In genomic region chr13:107452833-107453232, GRCh38 we compare ENCODE assay signal across 19 cellular contexts.
DNase-seq lines count a peak whose midpoint lies in the region; ATAC-seq and TF ChIP-seq lines count a peak whose summit lies in the region.
"Had no signal": no experiment of that assay in that cellular context is flagged by ENCODE, and none has a peak within 500 bp of the region (broad histone marks: within the 10 kb centered on the region; RNA-seq: fewer than 3 reads in every experiment).

No MANE protein-coding gene starts in this region.

- H3K36me3 ChIP-seq in SK-N-SH (replicated peaks in 1 of 2; ENCODE audit: control insufficient read depth in 1 of 2, insufficient read depth in 2 of 2, low read length in 1 of 2) (no peaks in the 10 kb centered on the region), HEK293 (ENCODE audit: control insufficient read depth in 2 of 2, insufficient read depth in 1 of 2, low read length in 2 of 2) (no peaks in the 10 kb centered on the region), trophoblast cell (ENCODE audit: control insufficient read depth in 1 of 2, insufficient read depth in 2 of 2, low read length in 2 of 2) (no peaks in the 10 kb centered on the region), aorta (ENCODE audit: control insufficient read depth in 1 of 2, insufficient read depth in 2 of 2, low read length in 1 of 2) (no peaks in the 10 kb centered on the region)
- H3K36me3 ChIP-seq: BLaER1 treated with 17β-estradiol and CSF1 and Interleukin-3, amounts not matched to agents 10 nM and 100 nM had no signal

- H4K20me1 ChIP-seq in SK-N-SH (ENCODE audit: insufficient read depth), result no peaks in the 10 kb centered on the region
- H4K20me1 ChIP-seq: BLaER1 treated with 17β-estradiol and CSF1 and Interleukin-3, amounts not matched to agents 10 nM and 100 nM had no signal

- DNase-seq in SK-N-SH, result no peak
- no peak for DNase-seq in trophoblast cell
- DNase-seq in aorta, result no peak
- no peak for DNase-seq in stimulated activated CD4-positive, alpha-beta T cell treated with anti-CD3 and anti-CD28 coated beads, Interleukin-4, amount 100 ng/mL, for 24 hours
- DNase-seq in islet precursor cell, result no peak
- DNase-seq: AML-193; Caco-2; Calu3; CD4-positive, alpha-beta T cell; CD8-positive, alpha-beta T cell; DMS79 treated with DMSO at 0.1 percent for 48 hours; GF-D8 had no signal

- no peak for ATAC-seq in SK-N-SH treated with all-trans-retinoic acid at 6 μM for 48 hours
- ATAC-seq in aorta (ENCODE audit: low FRiP score), result no peak
- ATAC-seq: A549; CD8-positive, alpha-beta T cell had no signal

- H3F3A ChIP-seq in SK-N-SH (replicated peaks; ENCODE audit: insufficient read depth), result peaks cover 30% of the 10 kb centered on the region

- CTCF ChIA-PET in SK-N-SH (lab: Yijun Ruan, JAX), result no interaction called here
- CTCF ChIA-PET in HEK293 (lab: Yijun Ruan, JAX), result no interaction called here

- no peak for TF ChIP-seq CTCF in SK-N-SH (IDR thresholded peaks at IDR 0.05)
- no peak for TF ChIP-seq CTCF in HEK293 (tag by site-specific recombination; IDR thresholded peaks at IDR 0.05)

- no peak overlapping the region for H3K4me2 ChIP-seq in SK-N-SH
- no peak overlapping the region for H3K4me2 ChIP-seq in trophoblast cell (ENCODE audit: low read length)
- H3K4me2 ChIP-seq: A549; BLaER1 treated with 17β-estradiol and CSF1 and Interleukin-3, amounts not matched to agents 10 nM and 100 nM had no signal

- TF ChIP-seq RAD21 in SK-N-SH (IDR thresholded peaks at IDR 0.05; ENCODE audit: low read length) (no peak), Ishikawa (IDR thresholded peaks at IDR 0.05; ENCODE audit: low read depth) (no peak)

- H3K9ac ChIP-seq in SK-N-SH (no peak overlapping the region), trophoblast cell (ENCODE audit: low read length) (peak overlapping the region; percentile 47)
- H3K9ac ChIP-seq: BLaER1 treated with 17β-estradiol and CSF1 and Interleukin-3, amounts not matched to agents 10 nM and 100 nM had no signal

- H4K8ac ChIP-seq in trophoblast cell (ENCODE audit: low read depth, low read length), result no peak overlapping the region

- H3K9me2 ChIP-seq in SK-N-SH, result no peaks in the 10 kb centered on the region

- no peak overlapping the region for H2BK120ac ChIP-seq in trophoblast cell (ENCODE audit: insufficient read depth, low read length, poor library complexity)

- no peak overlapping the region for H2BK12ac ChIP-seq in trophoblast cell (ENCODE audit: low read length)

- 94% methylated on average over 2 of the region's 2 CpGs for WGBS in SK-N-SH (ENCODE audit: low lambda C conversion rate)
- no CpG with 5 or more reads among the region's 2 CpGs for WGBS in trophoblast cell (ENCODE audit: extremely low coverage, insufficient coverage, insufficient read length)
- WGBS in aorta, 2 donors, result 96 to 98% methylated on average over 2 of the region's 2 CpGs

- intact Hi-C loops in aorta (cut with DNase I), result no loop called here

- no peak overlapping the region for H4K12ac ChIP-seq in trophoblast cell (ENCODE audit: low read depth, low read length)

- peaks cover 0 to 25% of the 10 kb centered on the region in 2 experiments for H3K4me1 ChIP-seq in SK-N-SH (ENCODE audit: control insufficient read depth in 1 of 2, insufficient read depth in 2 of 2, low read depth in 1 of 2, low read length in 1 of 2)
- H3K4me1 ChIP-seq in HEK293 (ENCODE audit: control insufficient read depth, insufficient read depth, low read length), result no peaks in the 10 kb centered on the region
- H3K4me1 ChIP-seq in trophoblast cell (ENCODE audit: control insufficient read depth in 1 of 2, insufficient read depth in 2 of 2, low read length in 2 of 2), result no peaks in the 10 kb centered on the region
- peaks cover 0 to 2% of the 10 kb centered on the region in 2 donors for H3K4me1 ChIP-seq in aorta (ENCODE audit: control insufficient read depth in 1 of 2, insufficient read depth in 2 of 2, low read length in 2 of 2)
- H3K4me1 ChIP-seq: A549; BLaER1 treated with 17β-estradiol and CSF1 and Interleukin-3, amounts not matched to agents 10 nM and 100 nM; Caco-2 had no signal

- H3K18ac ChIP-seq in trophoblast cell (ENCODE audit: low read length), result no peak overlapping the region

- H3K79me2 ChIP-seq in SK-N-SH (ENCODE audit: insufficient read depth), result peaks cover 25% of the 10 kb centered on the region
- H3K79me2 ChIP-seq in trophoblast cell (ENCODE audit: control insufficient read depth, insufficient read depth, low read length, poor library complexity), result no peaks in the 10 kb centered on the region

- POLR2A ChIA-PET in SK-N-SH (lab: Yijun Ruan, JAX) (no interaction called here), HEK293 (lab: Yijun Ruan, JAX) (no interaction called here)

- H3K4me3 ChIP-seq in SK-N-SH (ENCODE audit: low read depth in 2 of 2, low read length in 1 of 2) (no peak overlapping the region), HEK293 (ENCODE audit: low read depth, low read length) (no peak overlapping the region), trophoblast cell (ENCODE audit: low read depth, low read length) (no peak overlapping the region), aorta (ENCODE audit: low read length in 2 of 2) (no peak overlapping the region)
- H3K4me3 ChIP-seq: A549; BLaER1 treated with 17β-estradiol and CSF1 and Interleukin-3, amounts not matched to agents 10 nM and 100 nM had no signal

- H3K4ac ChIP-seq in trophoblast cell (ENCODE audit: low read depth, low read length), result no peak overlapping the region

- H3K79me1 ChIP-seq in trophoblast cell (ENCODE audit: low read length), result no peaks in the 10 kb centered on the region

- H3K27ac ChIP-seq in SK-N-SH (ENCODE audit: low read depth in 2 of 2, low read length in 1 of 2) (peak overlapping the region in 1 of 2 experiments; percentile 98; a peak in 1 of 4 replicates), HEK293 (ENCODE audit: extremely low read depth, low read depth, low read length) (no peak overlapping the region), trophoblast cell (ENCODE audit: low read depth, low read length) (no peak overlapping the region), aorta (ENCODE audit: low read depth in 1 of 2, low read length in 2 of 2) (no peak overlapping the region)
- H3K27ac ChIP-seq: 22Rv1; A549; BLaER1 treated with 17β-estradiol and CSF1 and Interleukin-3, amounts not matched to agents 10 nM and 100 nM; C4-2B had no signal

- H3K27me3 ChIP-seq in SK-N-SH (ENCODE audit: insufficient read depth) (no peaks in the 10 kb centered on the region), trophoblast cell (ENCODE audit: insufficient read depth, low read length) (no peaks in the 10 kb centered on the region), aorta (ENCODE audit: control insufficient read depth in 1 of 2, insufficient read depth in 2 of 2, low read length in 1 of 2) (no peaks in the 10 kb centered on the region)
- H3K27me3 ChIP-seq: BLaER1 treated with 17β-estradiol and CSF1 and Interleukin-3, amounts not matched to agents 10 nM and 100 nM had no signal

- H3K14ac ChIP-seq in trophoblast cell (ENCODE audit: low read length), result no peak overlapping the region

- H2AK5ac ChIP-seq in trophoblast cell (ENCODE audit: low read length), result no peak overlapping the region

- H3K23ac ChIP-seq in trophoblast cell (ENCODE audit: low read length), result no peak overlapping the region

- no peak overlapping the region for H2BK5ac ChIP-seq in trophoblast cell (ENCODE audit: low read depth, low read length, poor library complexity)

- H2AFZ ChIP-seq in SK-N-SH (ENCODE audit: low read depth) (no peak overlapping the region), trophoblast cell (ENCODE audit: insufficient read depth, low read length, poor library complexity) (no peak overlapping the region)

- TF ChIP-seq EP300 in SK-N-SH (IDR thresholded peaks at IDR 0.05; ENCODE audit: borderline replicate concordance in 1 of 2, low read depth in 1 of 2, low read length in 1 of 2), result no peak
- TF ChIP-seq EP300 in Ishikawa (IDR thresholded peaks at IDR 0.05; ENCODE audit: borderline replicate concordance), result no peak

- H4K91ac ChIP-seq in trophoblast cell (ENCODE audit: low read depth, low read length), result no peak overlapping the region

- H3K9me3 ChIP-seq in SK-N-SH (no peaks in the 10 kb centered on the region), HEK293 (ENCODE audit: control insufficient read depth, insufficient read depth, low read depth, low read length) (no peaks in the 10 kb centered on the region), trophoblast cell (ENCODE audit: insufficient read depth, low read depth, low read length) (peaks cover 6% of the 10 kb centered on the region), aorta (ENCODE audit: control insufficient read depth, low read length) (peaks cover 1% of the 10 kb centered on the region)
- H3K9me3 ChIP-seq: A549 had no signal

TF ChIP-seq in SK-N-SH, 30 proteins besides CTCF, POLR2A, EP300 and RAD21 (continues in another document):
- no peak for TF ChIP-seq MAX (IDR thresholded peaks at IDR 0.05; ENCODE audit: low read depth)

TF ChIP-seq in SK-N-SH treated with all-trans-retinoic acid at 6 μM for 48 hours, 23 proteins besides CTCF, POLR2A, EP300 and RAD21 (continues in another document):
- TF ChIP-seq ESRRG (CRISPR knock-in tag; IDR thresholded peaks at IDR 0.05), result no peak
- TF ChIP-seq ARNTL (CRISPR knock-in tag; IDR thresholded peaks at IDR 0.05; ENCODE audit: borderline replicate concordance, low read depth), result no peak
- no peak for TF ChIP-seq ZNF70 (CRISPR knock-in tag; IDR thresholded peaks at IDR 0.05)
- no peak for TF ChIP-seq GLIS3 (CRISPR knock-in tag; IDR thresholded peaks at IDR 0.05)
- no peak for TF ChIP-seq ZFP30 (CRISPR knock-in tag; IDR thresholded peaks at IDR 0.05)

Comparison
In these comparisons a context has a peak if more than half of its experiments do, and no peak if none do; other contexts are left out.
1. Of the 4 proteins assayed by ChIP-seq in both HEK293 and SK-N-SH: peak only in HEK293: none; only in SK-N-SH: none; in both: REST; in neither: 3.